8 cellular contexts compared by ENCODE assay signal in the genomic region with DNA sequence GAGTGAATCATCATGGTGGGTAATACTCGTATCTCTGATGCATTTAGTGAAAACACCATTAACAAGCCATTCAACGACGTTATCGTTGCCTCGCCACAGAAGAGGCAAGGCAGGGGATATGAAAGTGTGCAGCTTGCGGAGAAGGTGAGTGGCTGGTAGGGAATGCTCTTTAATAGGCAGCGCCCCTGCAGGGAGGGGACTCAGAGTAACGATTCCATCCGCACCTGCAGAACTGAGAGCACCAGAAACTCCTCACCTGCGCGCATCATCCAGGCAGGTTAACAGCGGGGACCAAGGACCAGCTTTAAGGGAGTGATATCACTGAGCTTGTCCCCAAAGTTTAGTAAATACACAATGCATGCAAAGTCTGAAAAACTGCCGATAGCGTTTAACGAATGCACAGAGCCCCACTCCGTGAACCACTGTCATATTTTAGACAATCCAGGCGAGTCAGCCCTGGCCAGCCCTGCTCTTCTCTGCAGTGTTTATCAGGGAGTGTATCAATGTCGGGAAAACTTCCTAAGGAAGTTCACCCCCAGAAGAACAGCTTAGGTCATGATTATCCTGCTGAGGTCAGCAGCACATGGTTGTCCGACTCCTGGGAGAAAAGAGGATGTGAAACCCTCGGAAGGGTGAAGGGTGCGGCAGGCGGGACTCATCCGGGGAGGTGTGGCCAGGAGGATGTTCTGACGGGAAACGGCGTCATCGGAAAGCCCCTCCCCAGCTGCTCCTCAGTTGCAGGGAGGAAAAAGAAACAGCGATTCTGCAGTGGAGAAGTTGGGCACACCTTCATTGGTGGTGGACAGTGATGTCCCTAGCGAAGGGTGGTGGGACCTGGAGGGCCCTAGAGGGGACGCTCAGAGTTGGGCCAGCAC.
DNase-seq lines count a peak whose midpoint lies in the region; ATAC-seq, FAIRE-seq and TF ChIP-seq lines count a peak whose summit lies in the region.

No MANE protein-coding gene starts in this region.

- peaks cover 25% of the 10 kb centered on the region for H3K9me3 Mint-ChIP-seq in activated T-helper 1 cell treated with anti-CD3 and anti-CD28 coated beads, Interleukin-12 subunit alpha, Interleukin-12 subunit beta, Interleukin-2, Interleukin-4 antibody, amounts not matched to agents 30 ng/mL and 10 ng/mL and 1 ng/mL, durations not matched to agents 14 hours and 24 hours and 36 hours
- no peaks in the 10 kb centered on the region for H3K9me3 Mint-ChIP-seq in nephron progenitor cell

- peak overlapping the region; percentile 67 for H3K27ac Mint-ChIP-seq in activated T-helper 1 cell treated with anti-CD3 and anti-CD28 coated beads, Interleukin-12 subunit alpha, Interleukin-12 subunit beta, Interleukin-2, Interleukin-4 antibody, amounts not matched to agents 30 ng/mL and 10 ng/mL and 1 ng/mL, durations not matched to agents 14 hours and 24 hours and 36 hours
- H3K27ac Mint-ChIP-seq in nephron progenitor cell = no peak overlapping the region

- DNase-seq in GM18507 (ENCODE audit: extremely low spot score, insufficient read length, low read depth) (peak; percentile 82), NOMO-1 treated with DMSO at 0.1 percent for 48 hours (lab: John Stamatoyannopoulos, UW; ENCODE audit: unreplicated experiment) (peak; percentile 97), hepatic stellate cell (ENCODE audit: low spot score) (peak; percentile 60), nephron progenitor cell (no peak), ecto neural progenitor cell (ENCODE audit: low spot score) (no peak)
- DNase-seq in activated T-helper 1 cell treated with anti-CD3 and anti-CD28 coated beads, Interleukin-12 subunit alpha, Interleukin-12 subunit beta, Interleukin-2, Interleukin-4 antibody, amounts not matched to agents 30 ng/mL and 10 ng/mL and 1 ng/mL, durations not matched to agents 14 hours and 24 hours and 36 hours (ENCODE audit: low spot score) = peak; percentile 70
- DNase-seq in stimulated activated CD4-positive, alpha-beta T cell treated with anti-CD3 and anti-CD28 coated beads, TNF-alpha, amount 100 ng/mL, for 24 hours (ENCODE audit: low read depth in 3 of 3) = peak; percentile 12 to 67 (median 13)

- ATAC-seq in HG02884 (IDR thresholded peaks at IDR 0.05; ENCODE audit: unreplicated experiment) = no peak

- H3K4me1 Mint-ChIP-seq in activated T-helper 1 cell treated with anti-CD3 and anti-CD28 coated beads, Interleukin-12 subunit alpha, Interleukin-12 subunit beta, Interleukin-2, Interleukin-4 antibody, amounts not matched to agents 30 ng/mL and 10 ng/mL and 1 ng/mL, durations not matched to agents 14 hours and 24 hours and 36 hours (ENCODE audit: low read depth) = peaks cover 19% of the 10 kb centered on the region
- peaks cover 5% of the 10 kb centered on the region for H3K4me1 Mint-ChIP-seq in nephron progenitor cell

- H3K4me3 Mint-ChIP-seq in activated T-helper 1 cell treated with anti-CD3 and anti-CD28 coated beads, Interleukin-12 subunit alpha, Interleukin-12 subunit beta, Interleukin-2, Interleukin-4 antibody, amounts not matched to agents 30 ng/mL and 10 ng/mL and 1 ng/mL, durations not matched to agents 14 hours and 24 hours and 36 hours = peak overlapping the region; percentile 68
- H3K4me3 Mint-ChIP-seq in nephron progenitor cell = no peak overlapping the region

- no peak for TF ChIP-seq CTCF in nephron progenitor cell (IDR thresholded peaks at IDR 0.05)

- FAIRE-seq in GM18507 (lab: Jason Lieb, UNC) = peak; percentile 92

- peaks cover 3% of the 10 kb centered on the region for H3K27me3 Mint-ChIP-seq in activated T-helper 1 cell treated with anti-CD3 and anti-CD28 coated beads, Interleukin-12 subunit alpha, Interleukin-12 subunit beta, Interleukin-2, Interleukin-4 antibody, amounts not matched to agents 30 ng/mL and 10 ng/mL and 1 ng/mL, durations not matched to agents 14 hours and 24 hours and 36 hours (ENCODE audit: insufficient read depth)
- peaks cover 21% of the 10 kb centered on the region for H3K27me3 Mint-ChIP-seq in nephron progenitor cell (ENCODE audit: low read depth, poor library complexity)

- peaks cover 23% of the 10 kb centered on the region for H3K36me3 Mint-ChIP-seq in activated T-helper 1 cell treated with anti-CD3 and anti-CD28 coated beads, Interleukin-12 subunit alpha, Interleukin-12 subunit beta, Interleukin-2, Interleukin-4 antibody, amounts not matched to agents 30 ng/mL and 10 ng/mL and 1 ng/mL, durations not matched to agents 14 hours and 24 hours and 36 hours (ENCODE audit: low read depth)
- no peaks in the 10 kb centered on the region for H3K36me3 Mint-ChIP-seq in nephron progenitor cell (ENCODE audit: low read depth)

- intact Hi-C loops in activated T-helper 1 cell treated with anti-CD3 and anti-CD28 coated beads, Interleukin-12 subunit alpha, Interleukin-12 subunit beta, Interleukin-2, Interleukin-4 antibody, amounts not matched to agents 30 ng/mL and 10 ng/mL and 1 ng/mL, durations not matched to agents 14 hours and 24 hours and 36 hours (cut with micrococcal nuclease) = no loop called here

Comparison
In these comparisons a context has a peak if more than half of its experiments do, and no peak if none do; other contexts are left out.
1. DNase-seq: peak in GM18507 (single experiment), NOMO-1 treated with DMSO at 0.1 percent for 48 hours (single experiment), activated T-helper 1 cell treated with anti-CD3 and anti-CD28 coated beads, Interleukin-12 subunit alpha, Interleukin-12 subunit beta, Interleukin-2, Interleukin-4 antibody, amounts not matched to agents 30 ng/mL and 10 ng/mL and 1 ng/mL, durations not matched to agents 14 hours and 24 hours and 36 hours (single experiment), hepatic stellate cell (single experiment) and stimulated activated CD4-positive, alpha-beta T cell treated with anti-CD3 and anti-CD28 coated beads, TNF-alpha, amount 100 ng/mL, for 24 hours (3 of 3); none in nephron progenitor cell (single experiment) and ecto neural progenitor cell (single experiment).